In the genomic region with DNA sequence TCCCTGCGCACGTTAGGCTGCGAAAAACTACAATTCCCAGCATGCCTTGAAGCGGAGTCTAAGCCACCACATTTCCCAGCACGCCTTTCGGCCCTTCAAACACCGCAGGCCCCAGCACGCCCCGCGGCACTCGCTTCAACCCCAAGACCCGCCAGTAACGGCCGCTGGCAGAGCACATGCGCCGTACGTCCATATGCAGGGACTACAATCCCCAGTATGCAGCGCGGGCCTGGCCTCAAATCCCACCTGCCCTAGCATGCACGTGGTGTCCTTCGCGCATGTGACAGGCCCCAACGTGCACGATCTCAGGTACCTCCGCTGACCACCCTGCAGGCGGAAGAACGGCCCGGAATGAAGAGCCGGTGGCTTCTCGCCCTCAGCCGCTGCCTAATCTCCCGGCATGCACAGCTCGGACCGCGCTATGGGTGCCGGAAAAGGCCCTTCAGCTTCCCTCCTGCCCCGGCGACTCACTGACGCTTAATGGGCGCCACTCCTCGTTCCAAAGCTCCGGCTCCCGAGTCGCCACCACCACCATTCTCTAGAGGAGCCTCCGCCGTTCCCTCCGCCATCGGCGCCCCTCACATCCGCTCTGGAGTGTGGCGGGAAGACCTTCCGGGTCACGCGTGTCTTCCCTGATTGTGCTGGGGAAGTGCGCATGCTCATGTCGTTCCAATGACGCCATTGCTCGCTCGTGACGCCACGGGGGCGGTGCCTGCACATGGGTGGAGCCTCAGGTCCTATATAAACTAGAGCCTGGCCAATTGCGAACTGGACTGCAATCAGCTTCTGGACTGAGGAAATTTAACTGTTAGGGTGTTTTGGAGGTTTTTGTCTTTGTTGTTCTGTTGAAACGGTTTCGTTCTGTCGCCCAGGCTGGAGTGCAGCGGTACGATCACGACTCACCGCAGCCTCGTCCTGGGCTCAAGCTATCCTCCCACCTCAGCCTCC, we compare ENCODE assay signal across 1 cellular context.
TF ChIP-seq lines count a peak whose summit lies in the region.

A gene with protein sequence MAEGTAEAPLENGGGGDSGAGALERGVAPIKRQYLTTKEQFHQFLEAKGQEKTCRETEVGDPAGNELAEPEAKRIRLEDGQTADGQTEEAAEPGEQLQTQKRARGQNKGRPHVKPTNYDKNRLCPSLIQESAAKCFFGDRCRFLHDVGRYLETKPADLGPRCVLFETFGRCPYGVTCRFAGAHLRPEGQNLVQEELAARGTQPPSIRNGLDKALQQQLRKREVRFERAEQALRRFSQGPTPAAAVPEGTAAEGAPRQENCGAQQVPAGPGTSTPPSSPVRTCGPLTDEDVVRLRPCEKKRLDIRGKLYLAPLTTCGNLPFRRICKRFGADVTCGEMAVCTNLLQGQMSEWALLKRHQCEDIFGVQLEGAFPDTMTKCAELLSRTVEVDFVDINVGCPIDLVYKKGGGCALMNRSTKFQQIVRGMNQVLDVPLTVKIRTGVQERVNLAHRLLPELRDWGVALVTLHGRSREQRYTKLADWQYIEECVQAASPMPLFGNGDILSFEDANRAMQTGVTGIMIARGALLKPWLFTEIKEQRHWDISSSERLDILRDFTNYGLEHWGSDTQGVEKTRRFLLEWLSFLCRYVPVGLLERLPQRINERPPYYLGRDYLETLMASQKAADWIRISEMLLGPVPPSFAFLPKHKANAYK (minus strand): TSS at position 591 of the 948 bp plus-strand sequence. CDS start 22 bp downstream, at position 569.

TF ChIP-seq in GM12878, 131 proteins besides CTCF, POLR2A, EP300 and RAD21 (continued from another document and continues in another):
- TF ChIP-seq, protein P1, sequence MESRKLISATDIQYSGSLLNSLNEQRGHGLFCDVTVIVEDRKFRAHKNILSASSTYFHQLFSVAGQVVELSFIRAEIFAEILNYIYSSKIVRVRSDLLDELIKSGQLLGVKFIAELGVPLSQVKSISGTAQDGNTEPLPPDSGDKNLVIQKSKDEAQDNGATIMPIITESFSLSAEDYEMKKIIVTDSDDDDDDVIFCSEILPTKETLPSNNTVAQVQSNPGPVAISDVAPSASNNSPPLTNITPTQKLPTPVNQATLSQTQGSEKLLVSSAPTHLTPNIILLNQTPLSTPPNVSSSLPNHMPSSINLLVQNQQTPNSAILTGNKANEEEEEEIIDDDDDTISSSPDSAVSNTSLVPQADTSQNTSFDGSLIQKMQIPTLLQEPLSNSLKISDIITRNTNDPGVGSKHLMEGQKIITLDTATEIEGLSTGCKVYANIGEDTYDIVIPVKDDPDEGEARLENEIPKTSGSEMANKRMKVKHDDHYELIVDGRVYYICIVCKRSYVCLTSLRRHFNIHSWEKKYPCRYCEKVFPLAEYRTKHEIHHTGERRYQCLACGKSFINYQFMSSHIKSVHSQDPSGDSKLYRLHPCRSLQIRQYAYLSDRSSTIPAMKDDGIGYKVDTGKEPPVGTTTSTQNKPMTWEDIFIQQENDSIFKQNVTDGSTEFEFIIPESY (IDR thresholded peaks at IDR 0.05): no peak
- TF ChIP-seq BRCA1 (IDR thresholded peaks at IDR 0.05; ENCODE audit: low read depth, low read length) (no peak), MYB (IDR thresholded peaks at IDR 0.05; ENCODE audit: borderline replicate concordance, low read depth, low read length) (peak; percentile 68), IRF5 (IDR thresholded peaks at IDR 0.05; ENCODE audit: borderline replicate concordance) (no peak), TARDBP (IDR thresholded peaks at IDR 0.05; ENCODE audit: borderline replicate concordance) (no peak), PAX5 (IDR thresholded peaks at IDR 0.05; ENCODE audit: borderline replicate concordance, low read depth, low read length) (peak; percentile 51; the same call in 1 of the 2 replicates), BACH1 (IDR thresholded peaks at IDR 0.05; ENCODE audit: borderline replicate concordance) (peak; percentile 65; the same call in 1 of the 2 replicates), ZNF622 (IDR thresholded peaks at IDR 0.05) (no peak), GATAD2B (conservative IDR thresholded peaks at IDR 0.05; ENCODE audit: low read depth) (peak; percentile 80), ATF7 (IDR thresholded peaks at IDR 0.05; ENCODE audit: low read depth) (peak; percentile 91), ZNF592 (IDR thresholded peaks at IDR 0.05) (no peak), CEBPZ (IDR thresholded peaks at IDR 0.05; ENCODE audit: low read depth, low read length) (no peak), NFXL1 (IDR thresholded peaks at IDR 0.05; ENCODE audit: borderline replicate concordance) (no peak), EED (IDR thresholded peaks at IDR 0.05; ENCODE audit: low read depth) (no peak), RB1 (IDR thresholded peaks at IDR 0.05; ENCODE audit: borderline replicate concordance) (peak; percentile 89; the same call in 1 of the 2 replicates), MYC (IDR thresholded peaks at IDR 0.05; ENCODE audit: insufficient read depth, insufficient read length, insufficient replicate concordance, low read length, severe bottlenecking) (peak; percentile 94), TCF12 (IDR thresholded peaks at IDR 0.05; ENCODE audit: low read depth, low read length) (no peak), KLF5 (IDR thresholded peaks at IDR 0.05; ENCODE audit: partially characterized antibody) (peak; percentile 42), KDM1A (IDR thresholded peaks at IDR 0.05; ENCODE audit: borderline replicate concordance) (no peak), E2F8 (IDR thresholded peaks at IDR 0.05; ENCODE audit: low read depth, partially characterized antibody) (peak; percentile 79), ZNF217 (IDR thresholded peaks at IDR 0.05) (no peak), CBX3 (IDR thresholded peaks at IDR 0.05; ENCODE audit: borderline replicate concordance, low read depth) (no peak), HDAC2 (IDR thresholded peaks at IDR 0.05) (peak; percentile 59; the same call in 1 of the 2 replicates), IKZF2 (IDR thresholded peaks at IDR 0.05) (peak in 1 of 2 experiments; percentile 16; a peak in 1 of 4 replicates), DPF2 (IDR thresholded peaks at IDR 0.05) (peak; percentile 73; the same call in 1 of the 2 replicates), MTA2 (IDR thresholded peaks at IDR 0.05; ENCODE audit: low read depth) (peak; percentile 89)
- TF ChIP-seq, protein P2, sequence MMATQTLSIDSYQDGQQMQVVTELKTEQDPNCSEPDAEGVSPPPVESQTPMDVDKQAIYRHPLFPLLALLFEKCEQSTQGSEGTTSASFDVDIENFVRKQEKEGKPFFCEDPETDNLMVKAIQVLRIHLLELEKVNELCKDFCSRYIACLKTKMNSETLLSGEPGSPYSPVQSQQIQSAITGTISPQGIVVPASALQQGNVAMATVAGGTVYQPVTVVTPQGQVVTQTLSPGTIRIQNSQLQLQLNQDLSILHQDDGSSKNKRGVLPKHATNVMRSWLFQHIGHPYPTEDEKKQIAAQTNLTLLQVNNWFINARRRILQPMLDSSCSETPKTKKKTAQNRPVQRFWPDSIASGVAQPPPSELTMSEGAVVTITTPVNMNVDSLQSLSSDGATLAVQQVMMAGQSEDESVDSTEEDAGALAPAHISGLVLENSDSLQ (IDR thresholded peaks at IDR 0.05): peak; percentile 72
- TF ChIP-seq, protein P3, sequence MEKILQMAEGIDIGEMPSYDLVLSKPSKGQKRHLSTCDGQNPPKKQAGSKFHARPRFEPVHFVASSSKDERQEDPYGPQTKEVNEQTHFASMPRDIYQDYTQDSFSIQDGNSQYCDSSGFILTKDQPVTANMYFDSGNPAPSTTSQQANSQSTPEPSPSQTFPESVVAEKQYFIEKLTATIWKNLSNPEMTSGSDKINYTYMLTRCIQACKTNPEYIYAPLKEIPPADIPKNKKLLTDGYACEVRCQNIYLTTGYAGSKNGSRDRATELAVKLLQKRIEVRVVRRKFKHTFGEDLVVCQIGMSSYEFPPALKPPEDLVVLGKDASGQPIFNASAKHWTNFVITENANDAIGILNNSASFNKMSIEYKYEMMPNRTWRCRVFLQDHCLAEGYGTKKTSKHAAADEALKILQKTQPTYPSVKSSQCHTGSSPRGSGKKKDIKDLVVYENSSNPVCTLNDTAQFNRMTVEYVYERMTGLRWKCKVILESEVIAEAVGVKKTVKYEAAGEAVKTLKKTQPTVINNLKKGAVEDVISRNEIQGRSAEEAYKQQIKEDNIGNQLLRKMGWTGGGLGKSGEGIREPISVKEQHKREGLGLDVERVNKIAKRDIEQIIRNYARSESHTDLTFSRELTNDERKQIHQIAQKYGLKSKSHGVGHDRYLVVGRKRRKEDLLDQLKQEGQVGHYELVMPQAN (conservative IDR thresholded peaks at IDR 0.05): peak; percentile 97
- TF ChIP-seq, protein P4, sequence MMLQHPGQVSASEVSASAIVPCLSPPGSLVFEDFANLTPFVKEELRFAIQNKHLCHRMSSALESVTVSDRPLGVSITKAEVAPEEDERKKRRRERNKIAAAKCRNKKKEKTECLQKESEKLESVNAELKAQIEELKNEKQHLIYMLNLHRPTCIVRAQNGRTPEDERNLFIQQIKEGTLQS (IDR thresholded peaks at IDR 0.05; ENCODE audit: borderline replicate concordance, extremely low read depth, low read depth, low read length): peak; percentile 95
